In the genomic region with DNA sequence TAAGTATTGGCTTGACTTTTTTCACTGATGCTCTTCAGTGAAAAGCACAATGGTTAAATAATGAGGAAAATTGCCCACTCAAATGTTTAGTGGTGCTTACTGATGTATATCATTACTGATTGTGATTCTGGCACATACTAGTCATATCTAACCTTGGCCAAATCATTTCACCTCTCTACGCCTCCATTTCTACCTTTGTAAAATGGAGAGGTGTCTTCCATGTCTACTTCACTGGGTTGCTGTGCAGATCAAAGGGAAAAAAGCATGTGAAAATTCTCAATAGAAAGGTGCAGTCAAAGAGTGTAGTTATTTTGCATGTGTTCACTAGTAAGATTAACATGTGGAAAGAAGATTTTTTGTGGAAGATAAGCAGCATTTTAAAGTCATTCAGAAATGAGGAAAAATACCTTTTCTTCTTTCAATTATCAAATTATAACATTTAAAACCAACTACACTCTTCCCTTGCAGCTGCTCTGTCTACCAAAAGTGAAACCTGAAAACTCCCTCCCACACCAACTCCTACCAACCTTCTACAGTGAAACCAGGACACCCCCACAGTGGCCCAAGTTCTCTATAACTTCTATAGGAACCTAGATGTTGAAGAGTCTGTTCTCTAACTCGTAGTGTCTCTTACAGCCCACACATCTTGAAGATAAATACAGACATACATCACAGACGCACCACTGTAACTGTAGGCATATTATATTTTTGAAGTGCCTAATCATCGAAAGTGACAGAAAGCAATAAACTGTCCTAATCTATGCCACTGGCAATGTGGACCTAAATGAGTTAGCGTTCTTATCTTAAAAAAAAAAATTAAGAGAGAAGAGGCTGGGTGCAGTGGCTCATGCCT, we compare ENCODE assay signal across 9 cellular contexts. TPM values are rescaled to one million over a fixed set of nuclear protein-coding genes. Genes with fewer than 3 reads are reported as not detected.
DNase-seq lines count a peak whose midpoint lies in the region; ATAC-seq, FAIRE-seq and TF ChIP-seq lines count a peak whose summit lies in the region.
"Had no signal": no experiment of that assay in that cellular context is flagged by ENCODE, and none has a peak within 500 bp of the region (broad histone marks: within the 10 kb centered on the region; RNA-seq: fewer than 3 reads in every experiment).

No MANE protein-coding gene starts in this region.

- WGBS in IMR-90 (ENCODE audit: extremely low coverage in 2 of 2, insufficient read length in 1 of 2), 2 experiments: no CpG with 5 or more reads among the region's 5 CpGs

- H3K9me3 Mint-ChIP-seq in GM23338: no peaks in the 10 kb centered on the region
- H3K9me3 Mint-ChIP-seq: brain had no signal

- H3K27me3 ChIP-seq in IMR-90 (ENCODE audit: control insufficient read depth, insufficient read depth, low read length): peaks cover 9% of the 10 kb centered on the region
- no peaks in the 10 kb centered on the region for H3K27me3 ChIP-seq in GM23338 (ENCODE audit: insufficient read depth)

- CTCF ChIA-PET in IMR-90 (lab: Yijun Ruan, JAX): interaction anchor here (0.7 kb wide), 2 partner anchors 150 to 774 kb away, joined by 3 read pairs; no protein-coding TSS in a partner anchor

- H3K36me3 ChIP-seq in IMR-90 (ENCODE audit: control insufficient read depth, insufficient read depth, low read length) (no peaks in the 10 kb centered on the region), GM23338 (ENCODE audit: insufficient read depth) (no peaks in the 10 kb centered on the region)

- no peak overlapping the region for H2AK5ac ChIP-seq in IMR-90 (ENCODE audit: low read depth, low read length)

- TF ChIP-seq POLR2A in IMR-90 (IDR thresholded peaks at IDR 0.05; ENCODE audit: low read depth, low read length): no peak

- FAIRE-seq in RCC 7860 (lab: Jason Lieb, UNC): no peak

- H3K23ac ChIP-seq in IMR-90 (ENCODE audit: low read depth, low read length): no peak overlapping the region

- H3K18ac ChIP-seq in IMR-90 (ENCODE audit: low read depth, low read length): no peak overlapping the region

- H3K27ac ChIP-seq in IMR-90 (ENCODE audit: insufficient read depth, low read length): no peak overlapping the region
- no peak overlapping the region for H3K27ac ChIP-seq in GM23338 (ENCODE audit: low read depth)

- H3K4ac ChIP-seq in IMR-90 (ENCODE audit: low read depth, low read length): no peak overlapping the region

- H2AK9ac ChIP-seq in IMR-90 (replicated peaks; ENCODE audit: low read depth, low read length, poor library complexity): no peak overlapping the region

- dilution Hi-C loops in IMR-90 (cut with HindIII; ENCODE audit: low sequenced_read_pairs, unreplicated experiment): no loop called here

- H4K91ac ChIP-seq in IMR-90 (ENCODE audit: insufficient read depth, low read depth, low read length): no peak overlapping the region

- no peak overlapping the region for H4K8ac ChIP-seq in IMR-90 (ENCODE audit: low read depth in 2 of 2, low read length in 2 of 2)

- no peak overlapping the region for H2AFZ ChIP-seq in IMR-90 (replicated peaks; ENCODE audit: low read length, poor library complexity)
- no peak overlapping the region for H2AFZ ChIP-seq in GM23338

- H3K4me3 ChIP-seq in GM12864 (ENCODE audit: low read depth, low read length) (peak overlapping the region; percentile 20; the same call in 1 of the 2 replicates), IMR-90 (ENCODE audit: insufficient read depth, low read depth, low read length) (no peak overlapping the region), GM23338 (no peak overlapping the region)

- H3K4me2 ChIP-seq in IMR-90 (ENCODE audit: low read depth, low read length) (peak overlapping the region; percentile 55; the same call in 1 of the 2 replicates), GM23338 (no peak overlapping the region)

- BruUV-seq in IMR-90 (replicated peaks; lab: Mats Ljungman, UMichigan): no TSS peak

- H3K9ac ChIP-seq in IMR-90 (ENCODE audit: low read depth, low read length): no peak overlapping the region

- TF ChIP-seq CTCF in GM12864 (IDR thresholded peaks at IDR 0.05; ENCODE audit: low read depth, low read length, missing control alignments) (no peak), IMR-90 (conservative IDR thresholded peaks at IDR 0.05; ENCODE audit: low read depth, low read length) (no peak), GM23338 (conservative IDR thresholded peaks at IDR 0.05; ENCODE audit: low read depth in 2 of 2) (no peak)

- no peak overlapping the region for H2BK120ac ChIP-seq in IMR-90 (ENCODE audit: low read depth, low read length)

- no peaks in the 10 kb centered on the region for H3K9me2 ChIP-seq in GM23338 (ENCODE audit: insufficient read depth)

- no peak overlapping the region for H2BK15ac ChIP-seq in IMR-90 (ENCODE audit: low read depth, low read length)

- no peak overlapping the region for H2BK5ac ChIP-seq in IMR-90 (ENCODE audit: low read depth, low read length, poor library complexity, severe bottlenecking)

- no peaks in the 10 kb centered on the region for H3K79me1 ChIP-seq in IMR-90 (ENCODE audit: low read depth in 1 of 2, low read length in 2 of 2)

- H3K79me2 ChIP-seq in GM23338 (replicated peaks; ENCODE audit: insufficient read depth): no peaks in the 10 kb centered on the region

- H3K9me3 ChIP-seq in IMR-90 (ENCODE audit: control insufficient read depth, insufficient read depth, low read length): no peaks in the 10 kb centered on the region

- POLR2A ChIA-PET in IMR-90 (lab: Charles Lee; ENCODE audit: unreplicated experiment): no interaction called here

- no peak overlapping the region for H2BK20ac ChIP-seq in IMR-90 (ENCODE audit: low read depth, low read length)

- no peak overlapping the region for H3K14ac ChIP-seq in IMR-90 (replicated peaks; ENCODE audit: low read depth, low read length)

- no peak overlapping the region for H3K4me3 Mint-ChIP-seq in GM23338
- H3K4me3 Mint-ChIP-seq: brain had no signal

- ATAC-seq in GM21423 (IDR thresholded peaks at IDR 0.05; ENCODE audit: unreplicated experiment) (peak; percentile 86), IMR-90 (ENCODE audit: low read depth) (no peak), GM23338 (no peak)

- no peaks in the 10 kb centered on the region for H3F3A ChIP-seq in GM23338 (replicated peaks; ENCODE audit: low read depth)

- in situ Hi-C loops in IMR-90 (cut with MboI; ENCODE audit: low sequenced_read_pairs): no loop called here

- no peak for TF ChIP-seq RAD21 in IMR-90 (IDR thresholded peaks at IDR 0.05; ENCODE audit: low read length)

- H4K5ac ChIP-seq in IMR-90 (ENCODE audit: low read depth, low read length): no peak overlapping the region

- H4K20me1 ChIP-seq in IMR-90 (ENCODE audit: insufficient read depth, low read length) (no peaks in the 10 kb centered on the region), GM23338 (replicated peaks; ENCODE audit: insufficient read depth) (no peaks in the 10 kb centered on the region)

- peak; percentile 77 for DNase-seq in GM12864 (ENCODE audit: low read depth)
- DNase-seq in IMR-90: no peak
- peak; percentile 65 for DNase-seq in activated naive CD4-positive, alpha-beta T cell treated with anti-CD3 and anti-CD28 coated beads, Interleukin-2, amount 50 U/mL, for 16 hours
- peak; percentile 38 for DNase-seq in stimulated activated CD8-positive, alpha-beta memory T cell treated with anti-CD3 and anti-CD28 coated beads, Interleukin-15, amount 100 ng/mL, for 48 hours (ENCODE audit: low read depth in 2 of 2)
- no peak for DNase-seq in GM23338 (ENCODE audit: low spot score)
- no peak for DNase-seq in RCC 7860 (ENCODE audit: low spot score)
- no peak for DNase-seq in hepatic stellate cell (ENCODE audit: low spot score)

- intact Hi-C loops in IMR-90 (cut with micrococcal nuclease): no loop called here

- no peak overlapping the region for H3K56ac ChIP-seq in IMR-90 (ENCODE audit: extremely low read depth, insufficient read depth, low read length)

- peaks cover 4% of the 10 kb centered on the region; the same call in 1 of the 2 replicates for H3K9me1 ChIP-seq in IMR-90 (ENCODE audit: insufficient read depth, low read length)

- H3K27ac Mint-ChIP-seq in GM23338: no peak overlapping the region
- H3K27ac Mint-ChIP-seq: brain had no signal

- no peaks in the 10 kb centered on the region for H3K4me1 Mint-ChIP-seq in GM23338
- H3K4me1 Mint-ChIP-seq: brain had no signal

- H3K4me1 ChIP-seq in IMR-90 (ENCODE audit: control insufficient read depth, insufficient read depth, low read length): no peaks in the 10 kb centered on the region
- H3K4me1 ChIP-seq in GM23338 (ENCODE audit: insufficient read depth): no peaks in the 10 kb centered on the region

- no peaks in the 10 kb centered on the region for H3K27me3 Mint-ChIP-seq in GM23338 (ENCODE audit: insufficient read depth, low read depth, poor library complexity)

- no peaks in the 10 kb centered on the region for H3K36me3 Mint-ChIP-seq in GM23338 (ENCODE audit: low read depth)
- H3K36me3 Mint-ChIP-seq: brain had no signal

TF ChIP-seq in IMR-90, 13 proteins besides CTCF, POLR2A, EP300 and RAD21 (continues in another document):
- TF ChIP-seq CEBPB (IDR thresholded peaks at IDR 0.05; ENCODE audit: low read depth, low read length): no peak
- TF ChIP-seq BHLHE40 (IDR thresholded peaks at IDR 0.05; ENCODE audit: low read depth, low read length): no peak
- TF ChIP-seq CHD1 (IDR thresholded peaks at IDR 0.05; ENCODE audit: low read depth, low read length): no peak
- TF ChIP-seq MAZ (IDR thresholded peaks at IDR 0.05; ENCODE audit: borderline replicate concordance, low read depth, low read length): no peak
- no peak for TF ChIP-seq NFE2L2 (IDR thresholded peaks at IDR 0.05; ENCODE audit: low read depth, low read length)

TF ChIP-seq in GM23338, 12 proteins besides CTCF, POLR2A, EP300 and RAD21 (continues in another document):
- TF ChIP-seq EZH2 (IDR thresholded peaks at IDR 0.05; ENCODE audit: low read depth, unreplicated experiment): no peak

RNA-seq across cellular contexts. Expression of gene CD200R1, which starts 1.4 kb away (rescaled TPM):
- under 0.01 TPM in 2 replicates for total RNA-seq in IMR-90 (2012; rRNA removed)
- polyA plus RNA-seq in IMR-90 (2012; rRNA removed) (0.05 TPM in 1 of 2 replicates, not detected in the other), GM23338 (2016; fragmentation: Nextera tagmentation; extraction: Ambion mirVana) (0.18 and 0.35 TPM in 2 replicates)
- polyA plus RNA-seq in IMR-90 (2012; cell fraction: cytosol; rRNA removed): not detected in 2 replicates
- polyA plus RNA-seq in IMR-90 (2012; cell fraction: nucleus; rRNA removed; ENCODE audit: low replicate concordance): 0.07 TPM in 1 of 2 replicates, not detected in the other
- total RNA-seq in GM23338 (2014; rRNA removed; shearing (Covaris generic)): 0.12 and 0.28 TPM in 2 replicates

RNA-seq across cellular contexts. Expression of gene GTPBP8, which starts 17.2 kb away (rescaled TPM):
- total RNA-seq in IMR-90 (2012; rRNA removed): 15.4 and 19.4 TPM in 2 replicates
- polyA plus RNA-seq in IMR-90 (2012; rRNA removed): 23.9 and 29.9 TPM in 2 replicates
- 8.8 and 10.1 TPM in 2 replicates for polyA plus RNA-seq in IMR-90 (2012; cell fraction: cytosol; rRNA removed)
- 8.5 and 10.4 TPM in 2 replicates for polyA plus RNA-seq in IMR-90 (2012; cell fraction: nucleus; rRNA removed; ENCODE audit: low replicate concordance)
- 18.7 and 47.1 TPM in 2 replicates for total RNA-seq in GM23338 (2014; rRNA removed; shearing (Covaris generic))
- 36.8 and 39.9 TPM in 2 replicates for polyA plus RNA-seq in GM23338 (2016; fragmentation: Nextera tagmentation; extraction: Ambion mirVana)

Comparison
In these comparisons a context has a peak if more than half of its experiments do, and no peak if none do; other contexts are left out.
1. DNase-seq: peak in GM12864 (single experiment), activated naive CD4-positive, alpha-beta T cell treated with anti-CD3 and anti-CD28 coated beads, Interleukin-2, amount 50 U/mL, for 16 hours (single experiment) and stimulated activated CD8-positive, alpha-beta memory T cell treated with anti-CD3 and anti-CD28 coated beads, Interleukin-15, amount 100 ng/mL, for 48 hours (2 of 2); none in IMR-90 (single experiment), GM23338 (single experiment), RCC 7860 (single experiment) and hepatic stellate cell (single experiment).